8 cellular contexts compared by ENCODE assay signal in the genomic region with DNA sequence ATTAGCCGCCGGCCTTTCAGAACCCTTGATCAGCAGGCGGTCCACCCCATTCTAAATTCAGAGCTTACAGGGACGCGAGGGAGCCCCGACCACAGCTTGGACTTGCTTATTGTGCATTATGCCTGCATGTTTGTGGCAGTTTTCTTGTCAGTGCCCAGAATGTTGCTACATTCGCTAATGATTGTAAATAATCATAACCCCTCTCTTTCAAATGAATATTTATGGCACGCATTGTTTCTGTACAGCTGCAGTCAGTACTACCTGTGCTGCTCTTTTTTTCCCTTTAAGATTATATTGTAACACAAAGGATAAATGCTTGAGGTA. TPM values are rescaled to one million over a fixed set of nuclear protein-coding genes. Genes with fewer than 3 reads are reported as not detected.
DNase-seq lines count a peak whose midpoint lies in the region; ATAC-seq, FAIRE-seq and TF ChIP-seq lines count a peak whose summit lies in the region.

No MANE protein-coding gene starts in this region.

- TF ChIP-seq CTCF in OCI-LY3 (IDR thresholded peaks at IDR 0.05; ENCODE audit: low read depth, low read length) (no peak), H1 (IDR thresholded peaks at IDR 0.05; ENCODE audit: control extremely low read depth in 1 of 3, insufficient read depth in 1 of 3, low read depth in 1 of 3, low read length in 3 of 3) (no peak), neutrophil (IDR thresholded peaks at IDR 0.05) (no peak), pancreas (IDR thresholded peaks at IDR 0.05) (peak in 2 of 4 donors; percentile 1 to 28)

- no peak for ATAC-seq in CD4-positive, CD25-positive, alpha-beta regulatory T cell (ENCODE audit: low read depth in 2 of 2)
- ATAC-seq in HG02852 (IDR thresholded peaks at IDR 0.05; ENCODE audit: unreplicated experiment), result no peak
- no peak for ATAC-seq in pancreas

- H3K14ac ChIP-seq in H1 (ENCODE audit: insufficient read length), result no peak overlapping the region

- no peaks in the 10 kb centered on the region for H3K27me3 ChIP-seq in CD4-positive, CD25-positive, alpha-beta regulatory T cell (ENCODE audit: control insufficient read depth, insufficient read depth, low read length)
- no peaks in the 10 kb centered on the region for H3K27me3 ChIP-seq in OCI-LY3 (ENCODE audit: low read depth, low read length)
- no peaks in the 10 kb centered on the region for H3K27me3 ChIP-seq in H1 (replicated peaks in 1 of 4; ENCODE audit: control insufficient read depth in 3 of 4, extremely low read depth in 1 of 4, insufficient read depth in 3 of 4, low read length in 3 of 4)
- H3K27me3 ChIP-seq in neutrophil, result no peaks in the 10 kb centered on the region
- H3K27me3 ChIP-seq in pancreas, result no peaks in the 10 kb centered on the region

- no peaks in the 10 kb centered on the region for H3K9me3 ChIP-seq in CD4-positive, CD25-positive, alpha-beta regulatory T cell (ENCODE audit: control insufficient read depth in 2 of 2, low read length in 2 of 2)
- H3K9me3 ChIP-seq in OCI-LY3 (ENCODE audit: insufficient read depth, low read length), result no peaks in the 10 kb centered on the region
- no peaks in the 10 kb centered on the region for H3K9me3 ChIP-seq in H1 (ENCODE audit: insufficient read depth in 2 of 2, low read depth in 1 of 2, low read length in 1 of 2)
- no peaks in the 10 kb centered on the region for H3K9me3 ChIP-seq in neutrophil
- no peaks in the 10 kb centered on the region for H3K9me3 ChIP-seq in pancreas

- H3K9ac ChIP-seq in OCI-LY3 (ENCODE audit: low read length) (peak overlapping the region; percentile 41), H1 (replicated peaks in 1 of 4; ENCODE audit: extremely low read depth in 1 of 4, low read depth in 3 of 4, low read length in 3 of 4) (no peak overlapping the region)

- no peak overlapping the region for H3K23ac ChIP-seq in H1 (ENCODE audit: insufficient read length)

- DNase-seq in CD4-positive, CD25-positive, alpha-beta regulatory T cell, result no peak
- DNase-seq in H1 (ENCODE audit: low read depth in 1 of 2, low spot score in 2 of 2) (no peak), pancreas (no peak), DMS153 treated with DMSO at 0.1 percent for 48 hours (lab: John Stamatoyannopoulos, UW; ENCODE audit: unreplicated experiment) (no peak), Kasumi-1 (lab: John Stamatoyannopoulos, UW) (no peak)

- TF ChIP-seq POLR2A in H1 (IDR thresholded peaks at IDR 0.05; ENCODE audit: control extremely low read depth in 1 of 2, low read depth in 2 of 2, low read length in 2 of 2), result no peak

- H3K18ac ChIP-seq in H1 (ENCODE audit: extremely low read depth, low read length), result no peak overlapping the region

- peak overlapping the region; percentile 80 to 92 (median 86) for H3K4me3 Mint-ChIP-seq in CD4-positive, CD25-positive, alpha-beta regulatory T cell

- peak overlapping the region; percentile 61 for H3K27ac ChIP-seq in CD4-positive, CD25-positive, alpha-beta regulatory T cell (ENCODE audit: insufficient read depth, low read length, poor library complexity, severe bottlenecking)
- H3K27ac ChIP-seq in OCI-LY3 (ENCODE audit: low read length) (no peak overlapping the region), H1 (ENCODE audit: low read depth, low read length) (no peak overlapping the region), neutrophil (peak overlapping the region; percentile 90), pancreas (peak overlapping the region in 1 of 4 donors; percentile 97)

- peak overlapping the region; percentile 66 to 89 (median 67) for H3K27ac Mint-ChIP-seq in CD4-positive, CD25-positive, alpha-beta regulatory T cell

- peak overlapping the region; percentile 87 for H3K4me2 ChIP-seq in OCI-LY3 (ENCODE audit: low read length)
- peak overlapping the region in 1 of 2 experiments; percentile 62; a peak in 3 of 4 replicates for H3K4me2 ChIP-seq in H1 (ENCODE audit: insufficient read depth in 1 of 2, low read depth in 2 of 2, low read length in 2 of 2)

- intact Hi-C loops in pancreas (cut with DNase I), result no loop called here

- H2BK120ac ChIP-seq in H1 (replicated peaks; ENCODE audit: low read depth, low read length), result no peak overlapping the region

- no peak overlapping the region for H4K91ac ChIP-seq in H1 (replicated peaks; ENCODE audit: insufficient read length, low read length)

- H3K27me3 Mint-ChIP-seq in CD4-positive, CD25-positive, alpha-beta regulatory T cell, result no peaks in the 10 kb centered on the region

- no peak overlapping the region for H2BK12ac ChIP-seq in H1 (ENCODE audit: low read depth, low read length)

- H3K79me2 ChIP-seq in OCI-LY3 (ENCODE audit: low read length), result peaks cover 46% of the 10 kb centered on the region
- H3K79me2 ChIP-seq in H1 (ENCODE audit: control insufficient read depth in 1 of 2, insufficient read depth in 2 of 2, low read length in 2 of 2), result peaks cover 0 to 28% of the 10 kb centered on the region in 2 experiments; a peak in 2 of 4 replicates

- H3K4me1 Mint-ChIP-seq in CD4-positive, CD25-positive, alpha-beta regulatory T cell, result peaks cover 17 to 56% (median 38%) of the 10 kb centered on the region in 4 donors

- no peak overlapping the region for H3K56ac ChIP-seq in H1 (replicated peaks; ENCODE audit: insufficient read length, low read depth, low read length)

- H2BK5ac ChIP-seq in H1 (ENCODE audit: low read depth, low read length), result no peak overlapping the region

- H3K4me3 ChIP-seq in CD4-positive, CD25-positive, alpha-beta regulatory T cell (ENCODE audit: low read depth, low read length), result peak overlapping the region; percentile 49
- H3K4me3 ChIP-seq in OCI-LY3 (ENCODE audit: low read length) (peak overlapping the region; percentile 72), H1 (ENCODE audit: extremely low read depth in 1 of 4, insufficient read depth in 2 of 4, low read depth in 3 of 4, low read length in 4 of 4) (peak overlapping the region in 1 of 4 experiments; percentile 92; a peak in 5 of 8 replicates), neutrophil (ENCODE audit: low read depth in 1 of 2, low read length in 1 of 2) (peak overlapping the region; percentile 79 to 90), pancreas (peak overlapping the region in 2 of 4 donors; percentile 79 to 93)

- WGBS in H1 (ENCODE audit: extremely low coverage in 1 of 2, insufficient coverage in 1 of 2, insufficient read length in 1 of 2, insufficient replicate concordance in 2 of 2, low coverage in 1 of 2, low lambda C conversion rate in 2 of 2, missing lambda C conversion rate in 1 of 2), 2 experiments, result 13% methylated on average over 8 of the region's 8 CpGs; no CpG with 5 or more reads in 1 of the 2 experiments
- WGBS in pancreas, 2 donors, result 5 to 13% methylated on average over 5 to 8 of the region's 8 CpGs

- no peak overlapping the region for H4K8ac ChIP-seq in H1 (ENCODE audit: extremely low read depth, insufficient read depth, low read length)

- no peaks in the 10 kb centered on the region for H3K36me3 Mint-ChIP-seq in CD4-positive, CD25-positive, alpha-beta regulatory T cell

- no peak overlapping the region for H3K4ac ChIP-seq in H1 (replicated peaks; ENCODE audit: insufficient read length, low read depth, low read length)

- peaks cover 7% of the 10 kb centered on the region for H3K79me1 ChIP-seq in H1 (ENCODE audit: low read depth, low read length)

- CTCF ChIA-PET in H1 (lab: Charles Lee; ENCODE audit: partially characterized antibody), result interaction anchor here (0.6 to 3.3 kb wide), 29 partner anchors 9 to 558 kb away, joined by 3 to 18 read pairs (median 4); a partner anchor contains a TSS

- POLR2A ChIA-PET in H1 (lab: Charles Lee; ENCODE audit: partially characterized antibody), result interaction anchor here (0.6 to 2.0 kb wide), 4 partner anchors 12 to 256 kb away, joined by 3 to 11 read pairs (median 6); a partner anchor contains a TSS

- peaks cover 48% of the 10 kb centered on the region for H3K4me1 ChIP-seq in CD4-positive, CD25-positive, alpha-beta regulatory T cell (ENCODE audit: control insufficient read depth, insufficient read depth, low read length, poor library complexity, severe bottlenecking)
- H3K4me1 ChIP-seq in OCI-LY3 (ENCODE audit: low read length) (peaks cover 36% of the 10 kb centered on the region), H1 (replicated peaks in 1 of 4; ENCODE audit: control insufficient read depth in 3 of 4, insufficient read depth in 4 of 4, low read length in 3 of 4) (peaks cover 2 to 6% (median 3%) of the 10 kb centered on the region in 4 experiments; a peak in 3 of 7 replicates), neutrophil (ENCODE audit: control insufficient read depth in 1 of 2, insufficient read depth in 1 of 2, low read depth in 1 of 2, low read length in 1 of 2) (peaks cover 33 to 38% of the 10 kb centered on the region in 2 experiments), pancreas (peaks cover 0 to 26% (median 9%) of the 10 kb centered on the region in 3 donors)

- TF ChIP-seq EP300 in H1 (IDR thresholded peaks at IDR 0.05; ENCODE audit: borderline replicate concordance in 1 of 2, low read depth in 2 of 2, low read length in 2 of 2), result no peak

- no peaks in the 10 kb centered on the region for H3K9me3 Mint-ChIP-seq in CD4-positive, CD25-positive, alpha-beta regulatory T cell

- peaks cover 9% of the 10 kb centered on the region for H3K23me2 ChIP-seq in H1 (ENCODE audit: low read depth, low read length)

- no peak overlapping the region for H4K5ac ChIP-seq in H1 (ENCODE audit: insufficient read length, low read depth, low read length)

- no peaks in the 10 kb centered on the region for H3K36me3 ChIP-seq in CD4-positive, CD25-positive, alpha-beta regulatory T cell (ENCODE audit: control insufficient read depth, insufficient read depth, low read length)
- H3K36me3 ChIP-seq in OCI-LY3 (replicated peaks; ENCODE audit: low read depth, low read length) (peaks cover 14% of the 10 kb centered on the region), H1 (ENCODE audit: control insufficient read depth in 2 of 4, insufficient read depth in 4 of 4, low read length in 3 of 4) (no peaks in the 10 kb centered on the region), neutrophil (no peaks in the 10 kb centered on the region), pancreas (no peaks in the 10 kb centered on the region)

- TF ChIP-seq RAD21 in H1 (IDR thresholded peaks at IDR 0.05 in 1 of 2, conservative IDR thresholded peaks at IDR 0.05 in 1 of 2; ENCODE audit: low read depth in 2 of 2, low read length in 2 of 2), result no peak

- no peak overlapping the region for H2AK5ac ChIP-seq in H1 (ENCODE audit: low read depth, low read length)

- no peak overlapping the region for H2BK15ac ChIP-seq in H1 (ENCODE audit: low read length)

- H2AFZ ChIP-seq in OCI-LY3 (ENCODE audit: low read depth, low read length), result peak overlapping the region; percentile 57; the same call in 1 of the 2 replicates
- 0 out of 2 replicates have a peak overlapping the region, but pooled peaks have one; percentile 92 for H2AFZ ChIP-seq in H1 (ENCODE audit: low read length)

- FAIRE-seq in H1 (lab: Jason Lieb, UNC), result no peak
- FAIRE-seq in pancreas (lab: Jason Lieb, UNC), result no peak

- no peak overlapping the region for H2BK20ac ChIP-seq in H1 (ENCODE audit: low read length)

- H4K20me1 ChIP-seq in OCI-LY3 (ENCODE audit: insufficient read depth, low read length) (peaks cover 18% of the 10 kb centered on the region), H1 (replicated peaks in 1 of 2; ENCODE audit: control insufficient read depth in 1 of 2, insufficient read depth in 2 of 2, low read length in 2 of 2) (peaks cover 0 to 6% of the 10 kb centered on the region in 2 experiments)

RNA-seq across cellular contexts. Expression of a gene that starts 0.3 kb away (rescaled TPM):
- total RNA-seq in CD4-positive, CD25-positive, alpha-beta regulatory T cell, result 39.5 TPM
- 10 to 100 TPM; 36.8 to 39.5 (median 37.6) TPM for polyA plus RNA-seq in CD4-positive, CD25-positive, alpha-beta regulatory T cell
- total RNA-seq in H1 (2021; fragmentation: NEBNext Ultra II Directional; extraction: Animal tissue kit (Norgen Biotek cat#: 25700)), result 19.8 and 22.5 TPM in 2 replicates
- polyA plus RNA-seq in H1 (2011; rRNA removed) (8.8 and 14.1 TPM in 2 replicates), pancreas (10 to 100 TPM; 10.5 to 17.3 TPM)
- polyA plus RNA-seq in H1 (2011; cell fraction: cytosol; rRNA removed), result 10.8 TPM
- polyA plus RNA-seq in H1 (2011; cell fraction: nucleus; rRNA removed), result 12.4 TPM
- 6.9 to 12.1 TPM (median 8.6 TPM) in 4 replicates for polyA plus RNA-seq in H1 (2012, experiment 1 of 2)
- 0.75 TPM for polyA plus RNA-seq in H1 (2012, experiment 2 of 2)
- 12.1 TPM for polyA plus RNA-seq in H1 (2013, experiment 1 of 2)
- polyA plus RNA-seq in H1 (2013, experiment 2 of 2), result 11.0 TPM
- polyA minus RNA-seq in H1 (2011; rRNA and poly(A)+ RNA removed), result 7.8 and 10.2 TPM in 2 replicates
- 8.2 TPM for polyA minus RNA-seq in H1 (2011; cell fraction: cytosol; rRNA and poly(A)+ RNA removed)
- polyA minus RNA-seq in H1 (2011; cell fraction: nucleus; rRNA and poly(A)+ RNA removed), result 13.7 TPM
- total RNA-seq in pancreas, result 10 to 100 TPM; 14.6 to 23.5 (median 17.2) TPM

RNA-seq across cellular contexts. Expression of a gene that starts 4.5 kb away (rescaled TPM):
- 36.7 TPM for total RNA-seq in CD4-positive, CD25-positive, alpha-beta regulatory T cell
- 10 to 100 TPM; 20.1 to 27.7 (median 24.0) TPM for polyA plus RNA-seq in CD4-positive, CD25-positive, alpha-beta regulatory T cell
- total RNA-seq in H1 (2021; fragmentation: NEBNext Ultra II Directional; extraction: Animal tissue kit (Norgen Biotek cat#: 25700)), result 65.2 and 70.7 TPM in 2 replicates
- polyA plus RNA-seq in H1 (2011; rRNA removed) (5.9 and 8.3 TPM in 2 replicates), pancreas (1 to 10 TPM in 1 of 2 donors, under 1 TPM in 1; 0.49 to 1.0 TPM)
- 13.3 TPM for polyA plus RNA-seq in H1 (2011; cell fraction: cytosol; rRNA removed)
- 7.2 TPM for polyA plus RNA-seq in H1 (2011; cell fraction: nucleus; rRNA removed)
- polyA plus RNA-seq in H1 (2012, experiment 1 of 2), result 17.7 to 34.7 TPM (median 22.2 TPM) in 4 replicates
- polyA plus RNA-seq in H1 (2012, experiment 2 of 2), result 2.3 TPM
- polyA plus RNA-seq in H1 (2013, experiment 1 of 2), result 49.2 TPM
- 48.3 TPM for polyA plus RNA-seq in H1 (2013, experiment 2 of 2)
- polyA minus RNA-seq in H1 (2011; rRNA and poly(A)+ RNA removed), result 12.9 and 21.4 TPM in 2 replicates
- polyA minus RNA-seq in H1 (2011; cell fraction: cytosol; rRNA and poly(A)+ RNA removed), result 22.8 TPM
- 28.1 TPM for polyA minus RNA-seq in H1 (2011; cell fraction: nucleus; rRNA and poly(A)+ RNA removed)
- 1 to 10 TPM; 1.3 to 6.2 (median 2.5) TPM for total RNA-seq in pancreas

RNA-seq across cellular contexts. Expression of a gene that starts 44.8 kb away (rescaled TPM):
- total RNA-seq in CD4-positive, CD25-positive, alpha-beta regulatory T cell, result 0.79 TPM
- polyA plus RNA-seq in CD4-positive, CD25-positive, alpha-beta regulatory T cell, result under 1 TPM in 1 of 4 donors, not detected in 3; 0.12 TPM
- total RNA-seq in H1 (2021; fragmentation: NEBNext Ultra II Directional; extraction: Animal tissue kit (Norgen Biotek cat#: 25700)), result 0.23 and 0.35 TPM in 2 replicates
- polyA plus RNA-seq in H1 (2011; rRNA removed) (0.17 and 0.22 TPM in 2 replicates), pancreas (1 to 10 TPM in 1 of 2 donors, under 1 TPM in 1; 0.99 to 1.9 TPM)
- 0.27 TPM for polyA plus RNA-seq in H1 (2011; cell fraction: cytosol; rRNA removed)
- polyA plus RNA-seq in H1 (2011; cell fraction: nucleus; rRNA removed), result 0.27 TPM
- 0.10 to 0.21 TPM (median 0.13 TPM) in 4 replicates for polyA plus RNA-seq in H1 (2012, experiment 1 of 2)
- polyA plus RNA-seq in H1 (2012, experiment 2 of 2), result 0.14 TPM
- polyA plus RNA-seq in H1 (2013, experiment 1 of 2), result 0.34 TPM
- 0.42 TPM for polyA plus RNA-seq in H1 (2013, experiment 2 of 2)
- 0.63 and 0.69 TPM in 2 replicates for polyA minus RNA-seq in H1 (2011; rRNA and poly(A)+ RNA removed)
- polyA minus RNA-seq in H1 (2011; cell fraction: cytosol; rRNA and poly(A)+ RNA removed), result not detected
- polyA minus RNA-seq in H1 (2011; cell fraction: nucleus; rRNA and poly(A)+ RNA removed), result 0.40 TPM
- total RNA-seq in pancreas, result 1 to 10 TPM in 3 of 6 donors, under 1 TPM in 3; 0.41 to 1.8 (median 0.91) TPM

Comparison
In these comparisons a context has a peak if more than half of its experiments do, and no peak if none do; other contexts are left out.
1. H3K27ac ChIP-seq: peak in CD4-positive, CD25-positive, alpha-beta regulatory T cell (single experiment) and neutrophil (single experiment); none in OCI-LY3 (single experiment) and H1 (single experiment).